In the genomic region with DNA sequence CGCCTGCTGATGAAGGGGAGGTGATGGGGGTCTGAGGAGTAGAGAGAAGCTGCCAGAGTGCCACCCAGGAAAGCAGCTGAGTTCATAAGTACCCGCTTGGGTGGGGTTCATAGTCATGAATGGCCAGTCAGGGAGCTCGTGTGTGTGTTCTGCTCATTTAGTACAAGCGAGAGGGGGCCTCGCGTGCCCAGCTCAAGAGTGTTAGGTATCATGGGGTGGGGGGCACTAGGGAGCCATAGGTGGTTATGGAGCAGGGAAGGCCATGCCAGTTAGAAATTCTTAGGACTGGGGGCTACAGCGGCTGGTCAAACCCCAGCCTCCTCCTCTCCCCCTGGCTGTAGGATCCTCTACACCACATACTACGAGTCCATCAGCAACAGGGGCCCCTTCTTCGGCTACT, we compare ENCODE assay signal across 21 cellular contexts. TPM values are rescaled to one million over a fixed set of nuclear protein-coding genes. Genes with fewer than 3 reads are reported as not detected.
A peak's percentile ranks its signal among the peaks of the same experiment; 100 is the strongest.
DNase-seq lines count a peak whose midpoint lies in the region; ATAC-seq, FAIRE-seq and TF ChIP-seq lines count a peak whose summit lies in the region.
"Had no signal": no experiment of that assay in that cellular context is flagged by ENCODE, and none has a peak within 500 bp of the region (broad histone marks: within the 10 kb centered on the region; RNA-seq: fewer than 3 reads in every experiment).

No MANE protein-coding gene starts in this region.

- no peaks in the 10 kb centered on the region for H3K9me3 Mint-ChIP-seq in activated naive CD8-positive, alpha-beta T cell treated with anti-CD3 and anti-CD28 coated beads, Interleukin-2, amount 10 ng/mL, durations not matched to agents 7 days and 5 days
- H3K9me3 Mint-ChIP-seq in activated naive CD8-positive, alpha-beta T cell treated with anti-CD3 and anti-CD28 coated beads, Interleukin-2, amount 50 U/mL, for 24 hours: no peaks in the 10 kb centered on the region
- H3K9me3 Mint-ChIP-seq: CD8-positive, alpha-beta T cell had no signal

- no peak overlapping the region for H3K9ac ChIP-seq in HepG2 (ENCODE audit: insufficient read depth, low read depth, low read length)
- H3K9ac ChIP-seq: BLaER1 treated with 17β-estradiol and CSF1 and Interleukin-3, amounts not matched to agents 10 nM and 100 nM had no signal

- CTCF ChIA-PET in HepG2 (lab: Yijun Ruan, JAX; ENCODE audit: low intra/inter-chr PET ratio, low total read pairs): no interaction called here

- no peak for TF ChIP-seq POLR2A in body of pancreas (IDR thresholded peaks at IDR 0.05)
- no peak; a peak in 1 of 4 replicates for TF ChIP-seq POLR2A in HepG2 (IDR thresholded peaks at IDR 0.05; ENCODE audit: insufficient read depth in 1 of 2, low read depth in 2 of 2, low read length in 2 of 2)

- H3K36me3 Mint-ChIP-seq in activated naive CD8-positive, alpha-beta T cell treated with anti-CD3 and anti-CD28 coated beads, Interleukin-2, amount 10 ng/mL, durations not matched to agents 7 days and 5 days: peaks cover 32% of the 10 kb centered on the region
- no peaks in the 10 kb centered on the region for H3K36me3 Mint-ChIP-seq in activated naive CD8-positive, alpha-beta T cell treated with anti-CD3 and anti-CD28 coated beads, Interleukin-2, amount 50 U/mL, for 24 hours (ENCODE audit: low read depth)

- no peak overlapping the region for H3K4me3 ChIP-seq in body of pancreas
- H3K4me3 ChIP-seq in HepG2 (replicated peaks in 1 of 3; ENCODE audit: insufficient read depth in 1 of 3, low read depth in 2 of 3, low read length in 3 of 3): no peak overlapping the region
- H3K4me3 ChIP-seq: BLaER1 treated with 17β-estradiol and CSF1 and Interleukin-3, amounts not matched to agents 10 nM and 100 nM had no signal

- H2AFZ ChIP-seq in HepG2 (ENCODE audit: low read length): no peak overlapping the region

- no peaks in the 10 kb centered on the region for H4K20me1 ChIP-seq in HepG2 (ENCODE audit: insufficient read depth, low read length)

- no peak overlapping the region for H3K4me2 ChIP-seq in HepG2 (ENCODE audit: low read depth, low read length)

- in situ Hi-C loops in HepG2 (cut with HindIII; ENCODE audit: extremely low pct_ligation_motif_present, low pct_unique_long_range_greater_than_20kb): loop anchor here (5.0 to 25.0 kb wide), 2 partner anchors 46 to 249 kb away; a partner anchor contains a TSS

- H3K79me2 ChIP-seq in HepG2 (ENCODE audit: insufficient read depth, low read length): no peaks in the 10 kb centered on the region

- TF ChIP-seq EP300 in HepG2 (IDR thresholded peaks at IDR 0.05; ENCODE audit: low read depth in 2 of 2, low read length in 2 of 2) (no peak), HepG2 (CRISPR knock-in tag; IDR thresholded peaks at IDR 0.05; ENCODE audit: borderline replicate concordance) (no peak)

- H3K27ac ChIP-seq in body of pancreas: no peak overlapping the region
- no peak overlapping the region for H3K27ac ChIP-seq in HepG2 (ENCODE audit: extremely low read length, insufficient read depth, low read length)

- H3K4me1 ChIP-seq in body of pancreas (no peaks in the 10 kb centered on the region), HepG2 (ENCODE audit: insufficient read depth, low read length) (peaks cover 34% of the 10 kb centered on the region)

- H3K9me3 ChIP-seq in body of pancreas (no peaks in the 10 kb centered on the region), HepG2 (ENCODE audit: low read length) (no peaks in the 10 kb centered on the region)
- H3K9me3 ChIP-seq: BLaER1 treated with 17β-estradiol and CSF1 and Interleukin-3, amounts not matched to agents 10 nM and 100 nM had no signal

- no peak for DNase-seq in activated naive CD8-positive, alpha-beta T cell treated with anti-CD3 and anti-CD28 coated beads, Interleukin-2, amount 10 ng/mL, durations not matched to agents 7 days and 5 days
- DNase-seq in activated naive CD8-positive, alpha-beta T cell treated with anti-CD3 and anti-CD28 coated beads, Interleukin-2, amount 50 U/mL, for 24 hours: no peak
- DNase-seq in body of pancreas (peak in 3 of 4 donors; percentile 1 to 9 (median 3)), HepG2 (ENCODE audit: low spot score) (no peak), NCI-H524 (lab: John Stamatoyannopoulos, UW) (no peak), C1 segment of cervical spinal cord (lab: John Stamatoyannopoulos, UW) (no peak), AG08396 (ENCODE audit: low spot score) (no peak)
- DNase-seq: AML-193; CD8-positive, alpha-beta T cell; DMS79 treated with DMSO at 0.1 percent for 48 hours; GF-D8; KG1; MM.1S; NCI-H2029; NCI-H446 treated with DMSO at 0.1 percent for 48 hours; NCI-H526 treated with DMSO at 0.1 percent for 48 hours; SHP77 treated with DMSO at 0.1 percent for 48 hours had no signal

- H3K4me3 Mint-ChIP-seq in activated naive CD8-positive, alpha-beta T cell treated with anti-CD3 and anti-CD28 coated beads, Interleukin-2, amount 10 ng/mL, durations not matched to agents 7 days and 5 days: no peak overlapping the region
- H3K4me3 Mint-ChIP-seq in activated naive CD8-positive, alpha-beta T cell treated with anti-CD3 and anti-CD28 coated beads, Interleukin-2, amount 50 U/mL, for 24 hours: no peak overlapping the region
- H3K4me3 Mint-ChIP-seq: CD8-positive, alpha-beta T cell had no signal

- 89 to 96% methylated on average over 9 of the region's 9 CpGs for WGBS in body of pancreas, 2 donors
- 99% methylated on average over 8 of the region's 9 CpGs for WGBS in HepG2 (ENCODE audit: low lambda C conversion rate)

- BruUV-seq in HepG2 (replicated peaks; lab: Mats Ljungman, UMichigan): no TSS peak

- no peaks in the 10 kb centered on the region for H3K27me3 Mint-ChIP-seq in activated naive CD8-positive, alpha-beta T cell treated with anti-CD3 and anti-CD28 coated beads, Interleukin-2, amount 10 ng/mL, durations not matched to agents 7 days and 5 days
- no peaks in the 10 kb centered on the region for H3K27me3 Mint-ChIP-seq in activated naive CD8-positive, alpha-beta T cell treated with anti-CD3 and anti-CD28 coated beads, Interleukin-2, amount 50 U/mL, for 24 hours

- no peak overlapping the region for H3K27ac Mint-ChIP-seq in activated naive CD8-positive, alpha-beta T cell treated with anti-CD3 and anti-CD28 coated beads, Interleukin-2, amount 10 ng/mL, durations not matched to agents 7 days and 5 days
- H3K27ac Mint-ChIP-seq in activated naive CD8-positive, alpha-beta T cell treated with anti-CD3 and anti-CD28 coated beads, Interleukin-2, amount 50 U/mL, for 24 hours: no peak overlapping the region
- H3K27ac Mint-ChIP-seq: CD8-positive, alpha-beta T cell had no signal

- TF ChIP-seq RAD21 in HepG2 (CRISPR knock-in tag; IDR thresholded peaks at IDR 0.05): no peak

- H3K27me3 ChIP-seq in body of pancreas: no peaks in the 10 kb centered on the region
- H3K27me3 ChIP-seq in HepG2 (ENCODE audit: control insufficient read depth in 1 of 2, insufficient read depth in 2 of 2, low read length in 2 of 2): no peaks in the 10 kb centered on the region
- H3K27me3 ChIP-seq: BLaER1 treated with 17β-estradiol and CSF1 and Interleukin-3, amounts not matched to agents 10 nM and 100 nM had no signal

- FAIRE-seq in HepG2 (lab: Jason Lieb, UNC): no peak
- FAIRE-seq: GM12891, HTR-8/SVneo had no signal

- peaks cover 15% of the 10 kb centered on the region for H3K4me1 Mint-ChIP-seq in activated naive CD8-positive, alpha-beta T cell treated with anti-CD3 and anti-CD28 coated beads, Interleukin-2, amount 10 ng/mL, durations not matched to agents 7 days and 5 days
- peaks cover 8% of the 10 kb centered on the region for H3K4me1 Mint-ChIP-seq in activated naive CD8-positive, alpha-beta T cell treated with anti-CD3 and anti-CD28 coated beads, Interleukin-2, amount 50 U/mL, for 24 hours

- intact Hi-C loops in body of pancreas (cut with DNase I): no loop called here
- intact Hi-C loops in HepG2 (cut with micrococcal nuclease; ENCODE audit: unreplicated experiment): no loop called here

- POLR2A ChIA-PET in activated naive CD8-positive, alpha-beta T cell treated with anti-CD3 and anti-CD28 coated beads, Interleukin-2, amount 10 ng/mL, durations not matched to agents 7 days and 5 days (lab: Charles Lee): interaction anchor here (0.6 to 1.0 kb wide), 3 partner anchors 14 to 80 kb away, joined by 3 to 6 read pairs (median 3); no protein-coding TSS in a partner anchor
- POLR2A ChIA-PET in HepG2 (lab: Yijun Ruan, JAX): no interaction called here

- H3K36me3 ChIP-seq in body of pancreas (replicated peaks in 1 of 2; ENCODE audit: insufficient read depth in 1 of 2, low read depth in 2 of 2): peaks cover 0 to 18% of the 10 kb centered on the region in 2 donors
- peaks cover 13 to 36% of the 10 kb centered on the region in 2 experiments for H3K36me3 ChIP-seq in HepG2 (replicated peaks in 1 of 2; ENCODE audit: control insufficient read depth in 1 of 2, insufficient read depth in 2 of 2, low read length in 2 of 2)

- TF ChIP-seq CTCF in body of pancreas (IDR thresholded peaks at IDR 0.05) (no peak), HepG2 (CRISPR knock-in tag; IDR thresholded peaks at IDR 0.05) (no peak)

- ATAC-seq in activated naive CD8-positive, alpha-beta T cell treated with anti-CD3 and anti-CD28 coated beads, Interleukin-2, amount 10 ng/mL, durations not matched to agents 7 days and 5 days (ENCODE audit: low read depth): peak; percentile 15
- ATAC-seq in activated naive CD8-positive, alpha-beta T cell treated with anti-CD3 and anti-CD28 coated beads, Interleukin-2, amount 50 U/mL, for 24 hours: no peak
- ATAC-seq in body of pancreas (no peak), HepG2 (no peak), GM18517 (IDR thresholded peaks at IDR 0.05; ENCODE audit: unreplicated experiment) (no peak)
- ATAC-seq: CD8-positive, alpha-beta T cell had no signal

RNA-seq across cellular contexts. Expression of a gene that starts 46.8 kb away (rescaled TPM):
- 10 to 100 TPM; 36.1 to 38.4 TPM for total RNA-seq in activated naive CD8-positive, alpha-beta T cell treated with anti-CD3 and anti-CD28 coated beads, Interleukin-2, amount 10 ng/mL, durations not matched to agents 7 days and 5 days
- total RNA-seq in body of pancreas: 10 to 100 TPM; 34.0 to 41.2 TPM
- 44.4 and 99.9 TPM in 2 replicates for total RNA-seq in HepG2 (2016; rRNA removed; fragmentation: Illumina TruSeq; extraction: Trizol)
- total RNA-seq in HepG2 (2016; cell fraction: cytosol; rRNA removed; fragmentation: Illumina TruSeq; extraction: Trizol; ENCODE audit: low read depth): 33.7 and 41.4 TPM in 2 replicates
- 38.7 and 105 TPM in 2 replicates for total RNA-seq in HepG2 (2016; cell fraction: insoluble cytoplasmic fraction; rRNA removed; fragmentation: Illumina TruSeq; extraction: Trizol)
- total RNA-seq in HepG2 (2016; cell fraction: membrane; rRNA removed; fragmentation: Illumina TruSeq; extraction: Trizol): 46.2 and 54.2 TPM in 2 replicates
- total RNA-seq in HepG2 (2016; cell fraction: nucleus; rRNA removed; fragmentation: Illumina TruSeq; extraction: Trizol): 71.9 and 97.9 TPM in 2 replicates
- polyA plus RNA-seq in HepG2 (2011; rRNA removed): 79.9 and 83.1 TPM in 2 replicates
- polyA plus RNA-seq in HepG2 (2011; cell fraction: cytosol; rRNA removed): 83.1 and 180 TPM in 2 replicates
- polyA plus RNA-seq in HepG2 (2011; cell fraction: nucleus; rRNA removed): 74.5 and 85.3 TPM in 2 replicates
- polyA plus RNA-seq in HepG2 (2012): 39.6 and 41.4 TPM in 2 replicates
- polyA plus RNA-seq in HepG2 (2016; cell fraction: cytosol; fragmentation: Illumina TruSeq; extraction: Trizol; ENCODE audit: low read depth): 44.2 and 49.5 TPM in 2 replicates
- polyA plus RNA-seq in HepG2 (2016; cell fraction: insoluble cytoplasmic fraction; fragmentation: Illumina TruSeq; extraction: Trizol; ENCODE audit: low read depth): 44.8 and 52.3 TPM in 2 replicates
- polyA plus RNA-seq in HepG2 (2016; cell fraction: membrane; fragmentation: Illumina TruSeq; extraction: Trizol; ENCODE audit: low read depth): 41.2 and 46.0 TPM in 2 replicates
- polyA plus RNA-seq in HepG2 (2016; cell fraction: nucleus; fragmentation: Illumina TruSeq; extraction: Trizol; ENCODE audit: insufficient read depth, low read depth): 165 and 175 TPM in 2 replicates
- polyA minus RNA-seq in HepG2 (2011; rRNA and poly(A)+ RNA removed; ENCODE audit: low replicate concordance): 58.2 and 70.2 TPM in 2 replicates
- polyA minus RNA-seq in HepG2 (2011; cell fraction: cytosol; rRNA and poly(A)+ RNA removed): 23.7 and 37.5 TPM in 2 replicates
- polyA minus RNA-seq in HepG2 (2011; cell fraction: nucleus; rRNA and poly(A)+ RNA removed): 8.4 and 8.7 TPM in 2 replicates

RNA-seq across cellular contexts. Expression of a gene that starts 52.2 kb away (rescaled TPM):
- total RNA-seq in activated naive CD8-positive, alpha-beta T cell treated with anti-CD3 and anti-CD28 coated beads, Interleukin-2, amount 10 ng/mL, durations not matched to agents 7 days and 5 days: 10 to 100 TPM; 32.5 to 32.8 TPM
- total RNA-seq in body of pancreas (10 to 100 TPM; 53.1 to 87.4 TPM), HepG2 (2016; rRNA removed; fragmentation: Illumina TruSeq; extraction: Trizol) (47.4 and 83.5 TPM in 2 replicates)
- total RNA-seq in HepG2 (2016; cell fraction: cytosol; rRNA removed; fragmentation: Illumina TruSeq; extraction: Trizol; ENCODE audit: low read depth): 54.7 and 67.0 TPM in 2 replicates
- 42.9 and 82.5 TPM in 2 replicates for total RNA-seq in HepG2 (2016; cell fraction: insoluble cytoplasmic fraction; rRNA removed; fragmentation: Illumina TruSeq; extraction: Trizol)
- 68.0 and 79.4 TPM in 2 replicates for total RNA-seq in HepG2 (2016; cell fraction: membrane; rRNA removed; fragmentation: Illumina TruSeq; extraction: Trizol)
- total RNA-seq in HepG2 (2016; cell fraction: nucleus; rRNA removed; fragmentation: Illumina TruSeq; extraction: Trizol): 76.2 and 78.4 TPM in 2 replicates
- 74.7 and 97.6 TPM in 2 replicates for polyA plus RNA-seq in HepG2 (2011; rRNA removed)
- 78.3 and 82.4 TPM in 2 replicates for polyA plus RNA-seq in HepG2 (2011; cell fraction: cytosol; rRNA removed)
- polyA plus RNA-seq in HepG2 (2011; cell fraction: nucleus; rRNA removed): 83.2 and 92.3 TPM in 2 replicates
- polyA plus RNA-seq in HepG2 (2012): 34.1 and 40.8 TPM in 2 replicates
- 47.5 and 59.8 TPM in 2 replicates for polyA plus RNA-seq in HepG2 (2016; cell fraction: cytosol; fragmentation: Illumina TruSeq; extraction: Trizol; ENCODE audit: low read depth)
- polyA plus RNA-seq in HepG2 (2016; cell fraction: insoluble cytoplasmic fraction; fragmentation: Illumina TruSeq; extraction: Trizol; ENCODE audit: low read depth): 44.2 and 45.5 TPM in 2 replicates
- polyA plus RNA-seq in HepG2 (2016; cell fraction: membrane; fragmentation: Illumina TruSeq; extraction: Trizol; ENCODE audit: low read depth): 53.9 and 57.1 TPM in 2 replicates
- 122 and 128 TPM in 2 replicates for polyA plus RNA-seq in HepG2 (2016; cell fraction: nucleus; fragmentation: Illumina TruSeq; extraction: Trizol; ENCODE audit: insufficient read depth, low read depth)
- polyA minus RNA-seq in HepG2 (2011; rRNA and poly(A)+ RNA removed; ENCODE audit: low replicate concordance): 0.19 and 131 TPM in 2 replicates
- polyA minus RNA-seq in HepG2 (2011; cell fraction: cytosol; rRNA and poly(A)+ RNA removed): 24.3 and 31.5 TPM in 2 replicates
- polyA minus RNA-seq in HepG2 (2011; cell fraction: nucleus; rRNA and poly(A)+ RNA removed): 20.2 and 23.6 TPM in 2 replicates

RNA-seq across cellular contexts. Expression of a gene that starts 59.8 kb away (rescaled TPM):
- 10 to 100 TPM; 53.8 to 59.0 TPM for total RNA-seq in activated naive CD8-positive, alpha-beta T cell treated with anti-CD3 and anti-CD28 coated beads, Interleukin-2, amount 10 ng/mL, durations not matched to agents 7 days and 5 days
- 1 to 10 TPM; 4.3 to 6.7 TPM for total RNA-seq in body of pancreas
- total RNA-seq in HepG2 (2016; rRNA removed; fragmentation: Illumina TruSeq; extraction: Trizol): 57.2 and 64.5 TPM in 2 replicates
- 20.0 and 25.8 TPM in 2 replicates for total RNA-seq in HepG2 (2016; cell fraction: cytosol; rRNA removed; fragmentation: Illumina TruSeq; extraction: Trizol; ENCODE audit: low read depth)
- total RNA-seq in HepG2 (2016; cell fraction: insoluble cytoplasmic fraction; rRNA removed; fragmentation: Illumina TruSeq; extraction: Trizol): 65.5 and 75.0 TPM in 2 replicates
- total RNA-seq in HepG2 (2016; cell fraction: membrane; rRNA removed; fragmentation: Illumina TruSeq; extraction: Trizol): 24.2 and 27.6 TPM in 2 replicates
- 26.5 and 38.1 TPM in 2 replicates for total RNA-seq in HepG2 (2016; cell fraction: nucleus; rRNA removed; fragmentation: Illumina TruSeq; extraction: Trizol)
- polyA plus RNA-seq in HepG2 (2011; rRNA removed): 71.5 and 75.3 TPM in 2 replicates
- 56.6 and 79.4 TPM in 2 replicates for polyA plus RNA-seq in HepG2 (2011; cell fraction: cytosol; rRNA removed)
- 36.6 and 51.3 TPM in 2 replicates for polyA plus RNA-seq in HepG2 (2011; cell fraction: nucleus; rRNA removed)
- polyA plus RNA-seq in HepG2 (2012): 50.0 and 50.9 TPM in 2 replicates
- polyA plus RNA-seq in HepG2 (2016; cell fraction: cytosol; fragmentation: Illumina TruSeq; extraction: Trizol; ENCODE audit: low read depth): 29.4 and 33.3 TPM in 2 replicates
- 101 and 102 TPM in 2 replicates for polyA plus RNA-seq in HepG2 (2016; cell fraction: insoluble cytoplasmic fraction; fragmentation: Illumina TruSeq; extraction: Trizol; ENCODE audit: low read depth)
- polyA plus RNA-seq in HepG2 (2016; cell fraction: membrane; fragmentation: Illumina TruSeq; extraction: Trizol; ENCODE audit: low read depth): 32.9 and 35.8 TPM in 2 replicates
- 67.5 and 70.8 TPM in 2 replicates for polyA plus RNA-seq in HepG2 (2016; cell fraction: nucleus; fragmentation: Illumina TruSeq; extraction: Trizol; ENCODE audit: insufficient read depth, low read depth)
- polyA minus RNA-seq in HepG2 (2011; rRNA and poly(A)+ RNA removed; ENCODE audit: low replicate concordance): 160 and 193 TPM in 2 replicates
- 44.6 and 56.9 TPM in 2 replicates for polyA minus RNA-seq in HepG2 (2011; cell fraction: cytosol; rRNA and poly(A)+ RNA removed)
- 21.2 and 22.9 TPM in 2 replicates for polyA minus RNA-seq in HepG2 (2011; cell fraction: nucleus; rRNA and poly(A)+ RNA removed)

RNA-seq across cellular contexts. Expression of a gene that starts 59.9 kb away (rescaled TPM):
- total RNA-seq in activated naive CD8-positive, alpha-beta T cell treated with anti-CD3 and anti-CD28 coated beads, Interleukin-2, amount 10 ng/mL, durations not matched to agents 7 days and 5 days: 1,000 to 10,000 TPM; 1,838 to 1,917 TPM
- total RNA-seq in body of pancreas (100 to 1,000 TPM; 322 to 334 TPM), HepG2 (2016; rRNA removed; fragmentation: Illumina TruSeq; extraction: Trizol) (281 and 319 TPM in 2 replicates)
- total RNA-seq in HepG2 (2016; cell fraction: cytosol; rRNA removed; fragmentation: Illumina TruSeq; extraction: Trizol; ENCODE audit: low read depth): 424 and 447 TPM in 2 replicates
- total RNA-seq in HepG2 (2016; cell fraction: insoluble cytoplasmic fraction; rRNA removed; fragmentation: Illumina TruSeq; extraction: Trizol): 291 and 334 TPM in 2 replicates
- 667 and 807 TPM in 2 replicates for total RNA-seq in HepG2 (2016; cell fraction: membrane; rRNA removed; fragmentation: Illumina TruSeq; extraction: Trizol)
- total RNA-seq in HepG2 (2016; cell fraction: nucleus; rRNA removed; fragmentation: Illumina TruSeq; extraction: Trizol): 139 and 147 TPM in 2 replicates
- polyA plus RNA-seq in HepG2 (2011; rRNA removed): 521 and 545 TPM in 2 replicates
- polyA plus RNA-seq in HepG2 (2011; cell fraction: cytosol; rRNA removed): 604 and 791 TPM in 2 replicates
- 232 and 285 TPM in 2 replicates for polyA plus RNA-seq in HepG2 (2011; cell fraction: nucleus; rRNA removed)
- polyA plus RNA-seq in HepG2 (2012): 1,428 and 2,679 TPM in 2 replicates
- polyA plus RNA-seq in HepG2 (2016; cell fraction: cytosol; fragmentation: Illumina TruSeq; extraction: Trizol; ENCODE audit: low read depth): 858 and 886 TPM in 2 replicates
- polyA plus RNA-seq in HepG2 (2016; cell fraction: insoluble cytoplasmic fraction; fragmentation: Illumina TruSeq; extraction: Trizol; ENCODE audit: low read depth): 429 and 441 TPM in 2 replicates
- polyA plus RNA-seq in HepG2 (2016; cell fraction: membrane; fragmentation: Illumina TruSeq; extraction: Trizol; ENCODE audit: low read depth): 1,075 and 1,148 TPM in 2 replicates
- polyA plus RNA-seq in HepG2 (2016; cell fraction: nucleus; fragmentation: Illumina TruSeq; extraction: Trizol; ENCODE audit: insufficient read depth, low read depth): 346 and 368 TPM in 2 replicates
- polyA minus RNA-seq in HepG2 (2011; rRNA and poly(A)+ RNA removed; ENCODE audit: low replicate concordance): 312 and 362 TPM in 2 replicates
- polyA minus RNA-seq in HepG2 (2011; cell fraction: cytosol; rRNA and poly(A)+ RNA removed): 181 and 188 TPM in 2 replicates
- 59.9 and 62.0 TPM in 2 replicates for polyA minus RNA-seq in HepG2 (2011; cell fraction: nucleus; rRNA and poly(A)+ RNA removed)

Comparison
In these comparisons a context has a peak if more than half of its experiments do, and no peak if none do; other contexts are left out.
1. DNase-seq: peak in body of pancreas (3 of 4); none in activated naive CD8-positive, alpha-beta T cell treated with anti-CD3 and anti-CD28 coated beads, Interleukin-2, amount 10 ng/mL, durations not matched to agents 7 days and 5 days (single experiment), activated naive CD8-positive, alpha-beta T cell treated with anti-CD3 and anti-CD28 coated beads, Interleukin-2, amount 50 U/mL, for 24 hours (single experiment), HepG2 (single experiment), NCI-H524 (0 of 2), C1 segment of cervical spinal cord (0 of 14) and AG08396 (single experiment).